8 cellular contexts compared by ENCODE assay signal in genomic region chr10:51313259-51313658, GRCh38.
"Had no signal": no experiment of that assay in that cellular context is flagged by ENCODE, and none has a peak within 500 bp of the region (broad histone marks: within the 10 kb centered on the region; RNA-seq: fewer than 3 reads in every experiment).

No MANE protein-coding gene starts in this region.

- H3K4me3 ChIP-seq: GM23338, K562 had no signal

- H3K4me3 Mint-ChIP-seq: GM23338, H9 had no signal

- H2AFZ ChIP-seq: GM23338 had no signal

- DNase-seq: H9, HCEC 1CT, IMR-90 had no signal

- H3K4me2 ChIP-seq: GM23338 had no signal

- ATAC-seq: GM23338, K562 had no signal

- FAIRE-seq: H1, H54, HTR-8/SVneo, K562 had no signal

- H3K9me3 Mint-ChIP-seq: GM23338, H9 had no signal

- H3K4me1 Mint-ChIP-seq: H9 had no signal

- H3K27ac Mint-ChIP-seq: GM23338, H9 had no signal
